Comparison of ENCODE assay signal across 1 cellular context in the genomic region with DNA sequence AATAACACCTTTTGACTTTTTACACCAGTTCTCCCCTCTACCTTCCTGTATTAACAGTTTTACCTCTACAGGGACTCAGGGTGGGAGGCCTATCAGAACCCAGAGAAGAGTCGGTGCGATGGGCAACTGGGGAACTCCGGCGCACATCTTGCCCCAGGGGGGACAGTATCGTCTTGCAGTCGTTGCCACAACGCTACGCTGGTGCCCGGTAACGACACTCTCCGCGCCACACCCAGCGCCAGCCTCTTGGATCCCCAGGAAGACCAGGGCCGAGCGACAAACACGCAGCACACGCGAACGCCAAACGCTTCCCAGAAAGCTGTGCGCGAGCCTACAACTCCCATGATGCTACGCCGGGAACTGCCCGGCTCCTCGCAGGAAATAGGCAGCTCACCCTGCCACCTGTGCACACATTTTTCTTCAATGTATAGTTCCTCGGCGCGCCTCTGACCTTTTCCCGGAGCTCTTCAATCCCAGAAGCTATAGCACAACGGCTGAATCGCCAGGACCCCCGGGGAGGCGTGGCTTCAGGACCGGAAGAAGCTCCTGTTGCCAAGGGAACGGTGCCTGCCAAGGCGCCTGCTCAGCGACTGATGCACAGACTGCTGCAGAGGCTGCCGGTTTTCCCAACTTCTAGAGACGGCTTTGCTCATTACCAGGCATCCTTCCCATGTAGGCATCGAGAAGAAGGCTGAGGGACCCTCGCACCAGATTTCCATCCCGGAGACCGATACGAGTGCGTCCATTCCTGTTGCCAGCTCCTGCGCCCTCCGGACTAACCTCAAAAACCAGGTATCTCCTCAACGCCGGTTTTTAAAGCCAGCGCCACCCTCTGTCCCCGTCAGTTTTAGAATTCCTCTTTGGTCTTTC.
TF ChIP-seq lines count a peak whose summit lies in the region.

A gene with protein sequence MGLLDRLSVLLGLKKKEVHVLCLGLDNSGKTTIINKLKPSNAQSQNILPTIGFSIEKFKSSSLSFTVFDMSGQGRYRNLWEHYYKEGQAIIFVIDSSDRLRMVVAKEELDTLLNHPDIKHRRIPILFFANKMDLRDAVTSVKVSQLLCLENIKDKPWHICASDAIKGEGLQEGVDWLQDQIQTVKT (plus strand): TSS at position 573 of the 870 bp plus-strand sequence. CDS start 3,350 bp downstream, outside the sequence.

TF ChIP-seq in K562, 482 proteins besides CTCF, POLR2A, EP300 and RAD21 (continued from another document and continues in another):
- TF ChIP-seq, protein P1, sequence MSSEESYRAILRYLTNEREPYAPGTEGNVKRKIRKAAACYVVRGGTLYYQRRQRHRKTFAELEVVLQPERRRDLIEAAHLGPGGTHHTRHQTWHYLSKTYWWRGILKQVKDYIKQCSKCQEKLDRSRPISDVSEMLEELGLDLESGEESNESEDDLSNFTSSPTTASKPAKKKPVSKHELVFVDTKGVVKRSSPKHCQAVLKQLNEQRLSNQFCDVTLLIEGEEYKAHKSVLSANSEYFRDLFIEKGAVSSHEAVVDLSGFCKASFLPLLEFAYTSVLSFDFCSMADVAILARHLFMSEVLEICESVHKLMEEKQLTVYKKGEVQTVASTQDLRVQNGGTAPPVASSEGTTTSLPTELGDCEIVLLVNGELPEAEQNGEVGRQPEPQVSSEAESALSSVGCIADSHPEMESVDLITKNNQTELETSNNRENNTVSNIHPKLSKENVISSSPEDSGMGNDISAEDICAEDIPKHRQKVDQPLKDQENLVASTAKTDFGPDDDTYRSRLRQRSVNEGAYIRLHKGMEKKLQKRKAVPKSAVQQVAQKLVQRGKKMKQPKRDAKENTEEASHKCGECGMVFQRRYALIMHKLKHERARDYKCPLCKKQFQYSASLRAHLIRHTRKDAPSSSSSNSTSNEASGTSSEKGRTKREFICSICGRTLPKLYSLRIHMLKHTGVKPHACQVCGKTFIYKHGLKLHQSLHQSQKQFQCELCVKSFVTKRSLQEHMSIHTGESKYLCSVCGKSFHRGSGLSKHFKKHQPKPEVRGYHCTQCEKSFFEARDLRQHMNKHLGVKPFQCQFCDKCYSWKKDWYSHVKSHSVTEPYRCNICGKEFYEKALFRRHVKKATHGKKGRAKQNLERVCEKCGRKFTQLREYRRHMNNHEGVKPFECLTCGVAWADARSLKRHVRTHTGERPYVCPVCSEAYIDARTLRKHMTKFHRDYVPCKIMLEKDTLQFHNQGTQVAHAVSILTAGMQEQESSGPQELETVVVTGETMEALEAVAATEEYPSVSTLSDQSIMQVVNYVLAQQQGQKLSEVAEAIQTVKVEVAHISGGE (CRISPR knock-in tag; IDR thresholded peaks at IDR 0.05) = peak in 2 of 3 experiments; percentile 44 to 60; a peak in 2 of 6 replicates
- TF ChIP-seq POLR2B (IDR thresholded peaks at IDR 0.05; ENCODE audit: low read depth, partially characterized antibody) (no peak), NCOR1 (IDR thresholded peaks at IDR 0.05) (no peak), CC2D1A (IDR thresholded peaks at IDR 0.05) (no peak), ZNF695 (CRISPR knock-in tag; IDR thresholded peaks at IDR 0.05) (no peak), KHSRP (IDR thresholded peaks at IDR 0.05) (no peak), ZNF324 (CRISPR knock-in tag; IDR thresholded peaks at IDR 0.05) (no peak), XRCC3 (IDR thresholded peaks at IDR 0.05) (no peak), ZNF766 (CRISPR knock-in tag; conservative IDR thresholded peaks at IDR 0.05) (no peak), ZFP1 (CRISPR knock-in tag; IDR thresholded peaks at IDR 0.05) (no peak), BRD4 (IDR thresholded peaks at IDR 0.05) (no peak), CCAR2 (IDR thresholded peaks at IDR 0.05; ENCODE audit: low read depth, low read length) (no peak), ZNF586 (CRISPR knock-in tag; conservative IDR thresholded peaks at IDR 0.05) (no peak), RUNX1 (IDR thresholded peaks at IDR 0.05; ENCODE audit: low read depth) (no peak), SOX6 (IDR thresholded peaks at IDR 0.05) (no peak), ZFX (CRISPR knock-in tag; IDR thresholded peaks at IDR 0.05) (peak; percentile 61), PTTG1 (tag; IDR thresholded peaks at IDR 0.05; ENCODE audit: low read depth) (no peak), EGR1 (conservative IDR thresholded peaks at IDR 0.05) (no peak), NFIX (CRISPR knock-in tag; IDR thresholded peaks at IDR 0.05; ENCODE audit: low read depth) (no peak), NR4A1 (CRISPR knock-in tag; IDR thresholded peaks at IDR 0.05) (no peak), NR4A1 (tag; IDR thresholded peaks at IDR 0.05) (no peak), CREB1 (IDR thresholded peaks at IDR 0.05) (no peak), CREB1 (CRISPR knock-in tag; IDR thresholded peaks at IDR 0.05) (no peak), ZNF217 (CRISPR knock-in tag; IDR thresholded peaks at IDR 0.05) (no peak), DNMT1 (IDR thresholded peaks at IDR 0.05) (no peak), CREBBP (IDR thresholded peaks at IDR 0.05; ENCODE audit: low read depth, low read length) (no peak), HNRNPH1 (optimal IDR thresholded peaks at IDR 0.05; ENCODE audit: low read depth, low read length) (no peak), FUS (optimal IDR thresholded peaks at IDR 0.05; ENCODE audit: low read depth, low read length) (no peak), NFIC (IDR thresholded peaks at IDR 0.05) (no peak), PHF20 (IDR thresholded peaks at IDR 0.05; ENCODE audit: partially characterized antibody) (peak; percentile 71), KLF1 (tag; IDR thresholded peaks at IDR 0.05) (no peak), HCFC1 (IDR thresholded peaks at IDR 0.05; ENCODE audit: low read depth, low read length) (peak; percentile 80), YY1 (IDR thresholded peaks at IDR 0.05; ENCODE audit: borderline replicate concordance in 1 of 3, control insufficient read depth in 1 of 3, extremely low read depth in 1 of 3, insufficient read depth in 3 of 3, insufficient read length in 1 of 3, insufficient replicate concordance in 2 of 3, low read depth in 1 of 3, low read length in 2 of 3) (no peak), CCNT2 (IDR thresholded peaks at IDR 0.05; ENCODE audit: borderline replicate concordance, extremely low read depth, insufficient read length, low read depth, low read length) (no peak)
- TF ChIP-seq, protein P2, sequence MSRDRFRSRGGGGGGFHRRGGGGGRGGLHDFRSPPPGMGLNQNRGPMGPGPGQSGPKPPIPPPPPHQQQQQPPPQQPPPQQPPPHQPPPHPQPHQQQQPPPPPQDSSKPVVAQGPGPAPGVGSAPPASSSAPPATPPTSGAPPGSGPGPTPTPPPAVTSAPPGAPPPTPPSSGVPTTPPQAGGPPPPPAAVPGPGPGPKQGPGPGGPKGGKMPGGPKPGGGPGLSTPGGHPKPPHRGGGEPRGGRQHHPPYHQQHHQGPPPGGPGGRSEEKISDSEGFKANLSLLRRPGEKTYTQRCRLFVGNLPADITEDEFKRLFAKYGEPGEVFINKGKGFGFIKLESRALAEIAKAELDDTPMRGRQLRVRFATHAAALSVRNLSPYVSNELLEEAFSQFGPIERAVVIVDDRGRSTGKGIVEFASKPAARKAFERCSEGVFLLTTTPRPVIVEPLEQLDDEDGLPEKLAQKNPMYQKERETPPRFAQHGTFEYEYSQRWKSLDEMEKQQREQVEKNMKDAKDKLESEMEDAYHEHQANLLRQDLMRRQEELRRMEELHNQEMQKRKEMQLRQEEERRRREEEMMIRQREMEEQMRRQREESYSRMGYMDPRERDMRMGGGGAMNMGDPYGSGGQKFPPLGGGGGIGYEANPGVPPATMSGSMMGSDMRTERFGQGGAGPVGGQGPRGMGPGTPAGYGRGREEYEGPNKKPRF (IDR thresholded peaks at IDR 0.05; ENCODE audit: low read depth, low read length) = no peak
- TF ChIP-seq, protein P3, sequence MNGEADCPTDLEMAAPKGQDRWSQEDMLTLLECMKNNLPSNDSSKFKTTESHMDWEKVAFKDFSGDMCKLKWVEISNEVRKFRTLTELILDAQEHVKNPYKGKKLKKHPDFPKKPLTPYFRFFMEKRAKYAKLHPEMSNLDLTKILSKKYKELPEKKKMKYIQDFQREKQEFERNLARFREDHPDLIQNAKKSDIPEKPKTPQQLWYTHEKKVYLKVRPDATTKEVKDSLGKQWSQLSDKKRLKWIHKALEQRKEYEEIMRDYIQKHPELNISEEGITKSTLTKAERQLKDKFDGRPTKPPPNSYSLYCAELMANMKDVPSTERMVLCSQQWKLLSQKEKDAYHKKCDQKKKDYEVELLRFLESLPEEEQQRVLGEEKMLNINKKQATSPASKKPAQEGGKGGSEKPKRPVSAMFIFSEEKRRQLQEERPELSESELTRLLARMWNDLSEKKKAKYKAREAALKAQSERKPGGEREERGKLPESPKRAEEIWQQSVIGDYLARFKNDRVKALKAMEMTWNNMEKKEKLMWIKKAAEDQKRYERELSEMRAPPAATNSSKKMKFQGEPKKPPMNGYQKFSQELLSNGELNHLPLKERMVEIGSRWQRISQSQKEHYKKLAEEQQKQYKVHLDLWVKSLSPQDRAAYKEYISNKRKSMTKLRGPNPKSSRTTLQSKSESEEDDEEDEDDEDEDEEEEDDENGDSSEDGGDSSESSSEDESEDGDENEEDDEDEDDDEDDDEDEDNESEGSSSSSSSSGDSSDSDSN (IDR thresholded peaks at IDR 0.05; ENCODE audit: borderline replicate concordance in 1 of 2, low read depth in 2 of 2, low read length in 2 of 2) = no peak
- TF ChIP-seq, protein P4, sequence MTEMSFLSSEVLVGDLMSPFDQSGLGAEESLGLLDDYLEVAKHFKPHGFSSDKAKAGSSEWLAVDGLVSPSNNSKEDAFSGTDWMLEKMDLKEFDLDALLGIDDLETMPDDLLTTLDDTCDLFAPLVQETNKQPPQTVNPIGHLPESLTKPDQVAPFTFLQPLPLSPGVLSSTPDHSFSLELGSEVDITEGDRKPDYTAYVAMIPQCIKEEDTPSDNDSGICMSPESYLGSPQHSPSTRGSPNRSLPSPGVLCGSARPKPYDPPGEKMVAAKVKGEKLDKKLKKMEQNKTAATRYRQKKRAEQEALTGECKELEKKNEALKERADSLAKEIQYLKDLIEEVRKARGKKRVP (CRISPR knock-in tag; IDR thresholded peaks at IDR 0.05) = no peak
- TF ChIP-seq, protein P5, sequence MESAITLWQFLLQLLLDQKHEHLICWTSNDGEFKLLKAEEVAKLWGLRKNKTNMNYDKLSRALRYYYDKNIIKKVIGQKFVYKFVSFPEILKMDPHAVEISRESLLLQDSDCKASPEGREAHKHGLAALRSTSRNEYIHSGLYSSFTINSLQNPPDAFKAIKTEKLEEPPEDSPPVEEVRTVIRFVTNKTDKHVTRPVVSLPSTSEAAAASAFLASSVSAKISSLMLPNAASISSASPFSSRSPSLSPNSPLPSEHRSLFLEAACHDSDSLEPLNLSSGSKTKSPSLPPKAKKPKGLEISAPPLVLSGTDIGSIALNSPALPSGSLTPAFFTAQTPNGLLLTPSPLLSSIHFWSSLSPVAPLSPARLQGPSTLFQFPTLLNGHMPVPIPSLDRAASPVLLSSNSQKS (CRISPR knock-in tag; IDR thresholded peaks at IDR 0.05) = no peak
- TF ChIP-seq, protein P6, sequence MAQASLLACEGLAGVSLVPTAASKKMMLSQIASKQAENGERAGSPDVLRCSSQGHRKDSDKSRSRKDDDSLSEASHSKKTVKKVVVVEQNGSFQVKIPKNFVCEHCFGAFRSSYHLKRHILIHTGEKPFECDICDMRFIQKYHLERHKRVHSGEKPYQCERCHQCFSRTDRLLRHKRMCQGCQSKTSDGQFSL (CRISPR knock-in tag; IDR thresholded peaks at IDR 0.05) = no peak
- TF ChIP-seq, protein P6 (tag; IDR thresholded peaks at IDR 0.05) = no peak
- TF ChIP-seq, protein P7, sequence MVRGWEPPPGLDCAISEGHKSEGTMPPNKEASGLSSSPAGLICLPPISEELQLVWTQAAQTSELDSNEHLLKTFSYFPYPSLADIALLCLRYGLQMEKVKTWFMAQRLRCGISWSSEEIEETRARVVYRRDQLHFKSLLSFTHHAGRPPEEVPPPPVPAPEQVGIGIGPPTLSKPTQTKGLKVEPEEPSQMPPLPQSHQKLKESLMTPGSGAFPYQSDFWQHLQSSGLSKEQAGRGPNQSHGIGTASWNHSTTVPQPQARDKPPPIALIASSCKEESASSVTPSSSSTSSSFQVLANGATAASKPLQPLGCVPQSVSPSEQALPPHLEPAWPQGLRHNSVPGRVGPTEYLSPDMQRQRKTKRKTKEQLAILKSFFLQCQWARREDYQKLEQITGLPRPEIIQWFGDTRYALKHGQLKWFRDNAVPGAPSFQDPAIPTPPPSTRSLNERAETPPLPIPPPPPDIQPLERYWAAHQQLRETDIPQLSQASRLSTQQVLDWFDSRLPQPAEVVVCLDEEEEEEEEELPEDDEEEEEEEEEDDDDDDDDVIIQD (CRISPR knock-in tag; IDR thresholded peaks at IDR 0.05) = no peak
- TF ChIP-seq, protein P8, sequence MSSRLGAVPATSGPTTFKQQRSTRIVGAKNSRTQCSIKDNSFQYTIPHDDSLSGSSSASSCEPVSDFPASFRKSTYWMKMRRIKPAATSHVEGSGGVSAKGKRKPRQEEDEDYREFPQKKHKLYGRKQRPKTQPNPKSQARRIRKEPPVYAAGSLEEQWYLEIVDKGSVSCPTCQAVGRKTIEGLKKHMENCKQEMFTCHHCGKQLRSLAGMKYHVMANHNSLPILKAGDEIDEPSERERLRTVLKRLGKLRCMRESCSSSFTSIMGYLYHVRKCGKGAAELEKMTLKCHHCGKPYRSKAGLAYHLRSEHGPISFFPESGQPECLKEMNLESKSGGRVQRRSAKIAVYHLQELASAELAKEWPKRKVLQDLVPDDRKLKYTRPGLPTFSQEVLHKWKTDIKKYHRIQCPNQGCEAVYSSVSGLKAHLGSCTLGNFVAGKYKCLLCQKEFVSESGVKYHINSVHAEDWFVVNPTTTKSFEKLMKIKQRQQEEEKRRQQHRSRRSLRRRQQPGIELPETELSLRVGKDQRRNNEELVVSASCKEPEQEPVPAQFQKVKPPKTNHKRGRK (tag; IDR thresholded peaks at IDR 0.05) = no peak
- TF ChIP-seq, protein P9, sequence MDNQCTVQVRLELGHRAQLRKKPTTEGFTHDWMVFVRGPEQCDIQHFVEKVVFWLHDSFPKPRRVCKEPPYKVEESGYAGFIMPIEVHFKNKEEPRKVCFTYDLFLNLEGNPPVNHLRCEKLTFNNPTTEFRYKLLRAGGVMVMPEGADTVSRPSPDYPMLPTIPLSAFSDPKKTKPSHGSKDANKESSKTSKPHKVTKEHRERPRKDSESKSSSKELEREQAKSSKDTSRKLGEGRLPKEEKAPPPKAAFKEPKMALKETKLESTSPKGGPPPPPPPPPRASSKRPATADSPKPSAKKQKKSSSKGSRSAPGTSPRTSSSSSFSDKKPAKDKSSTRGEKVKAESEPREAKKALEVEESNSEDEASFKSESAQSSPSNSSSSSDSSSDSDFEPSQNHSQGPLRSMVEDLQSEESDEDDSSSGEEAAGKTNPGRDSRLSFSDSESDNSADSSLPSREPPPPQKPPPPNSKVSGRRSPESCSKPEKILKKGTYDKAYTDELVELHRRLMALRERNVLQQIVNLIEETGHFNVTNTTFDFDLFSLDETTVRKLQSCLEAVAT (IDR thresholded peaks at IDR 0.05) = no peak
- TF ChIP-seq, protein P10, sequence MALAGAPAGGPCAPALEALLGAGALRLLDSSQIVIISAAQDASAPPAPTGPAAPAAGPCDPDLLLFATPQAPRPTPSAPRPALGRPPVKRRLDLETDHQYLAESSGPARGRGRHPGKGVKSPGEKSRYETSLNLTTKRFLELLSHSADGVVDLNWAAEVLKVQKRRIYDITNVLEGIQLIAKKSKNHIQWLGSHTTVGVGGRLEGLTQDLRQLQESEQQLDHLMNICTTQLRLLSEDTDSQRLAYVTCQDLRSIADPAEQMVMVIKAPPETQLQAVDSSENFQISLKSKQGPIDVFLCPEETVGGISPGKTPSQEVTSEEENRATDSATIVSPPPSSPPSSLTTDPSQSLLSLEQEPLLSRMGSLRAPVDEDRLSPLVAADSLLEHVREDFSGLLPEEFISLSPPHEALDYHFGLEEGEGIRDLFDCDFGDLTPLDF (CRISPR knock-in tag; IDR thresholded peaks at IDR 0.05) = no peak
